Comparison of ENCODE assay signal across 2 cellular contexts in genomic region chr2:121805767-121806145, GRCh38.
TF ChIP-seq lines count a peak whose summit lies in the region.

No MANE protein-coding gene starts in this region.

TF ChIP-seq in HepG2, 621 proteins besides CTCF, POLR2A, EP300 and RAD21 (continued from another document):
- TF ChIP-seq ZNF639 (CRISPR knock-in tag; conservative IDR thresholded peaks at IDR 0.05) (no peak), ZNF788 (CRISPR knock-in tag; IDR thresholded peaks at IDR 0.05; ENCODE audit: borderline replicate concordance) (no peak), FOXA1 (IDR thresholded peaks at IDR 0.05) (no peak), FOXA1 (CRISPR knock-in tag; IDR thresholded peaks at IDR 0.05) (peak; percentile 20; the same call in 1 of the 2 replicates), ZNF343 (CRISPR knock-in tag; IDR thresholded peaks at IDR 0.05) (no peak), ZMYM4 (CRISPR knock-in tag; IDR thresholded peaks at IDR 0.05) (no peak), AGO2 (optimal IDR thresholded peaks at IDR 0.05; ENCODE audit: low read depth, low read length) (no peak), EED (CRISPR knock-in tag; IDR thresholded peaks at IDR 0.05) (no peak), GABPA (IDR thresholded peaks at IDR 0.05; ENCODE audit: low read depth, low read length) (no peak), GABPA (CRISPR knock-in tag; IDR thresholded peaks at IDR 0.05; ENCODE audit: low read depth) (peak; percentile 52), ZNF784 (CRISPR knock-in tag; IDR thresholded peaks at IDR 0.05; ENCODE audit: borderline replicate concordance) (no peak), PBX2 (CRISPR knock-in tag; IDR thresholded peaks at IDR 0.05) (0 out of 2 replicates have a peak, but pooled peaks have one; percentile 23), ZNF577 (CRISPR knock-in tag; IDR thresholded peaks at IDR 0.05; ENCODE audit: borderline replicate concordance, low read depth) (no peak), TFDP2 (CRISPR knock-in tag; IDR thresholded peaks at IDR 0.05) (no peak)

TF ChIP-seq in HEK293T, 16 proteins besides CTCF, POLR2A, EP300 and RAD21 (continued from another document):
- no peak for TF ChIP-seq LEF1 (IDR thresholded peaks at IDR 0.05; ENCODE audit: borderline replicate concordance)
- no peak for TF ChIP-seq FOXA1 (IDR thresholded peaks at IDR 0.05)
- no peak for TF ChIP-seq ELF4 (IDR thresholded peaks at IDR 0.05)
- TF ChIP-seq FOXK2 (IDR thresholded peaks at IDR 0.05), result no peak
- no peak for TF ChIP-seq ARNT (IDR thresholded peaks at IDR 0.05)
- no peak for TF ChIP-seq SP1 (IDR thresholded peaks at IDR 0.05)
- no peak for TF ChIP-seq NFRKB (IDR thresholded peaks at IDR 0.05)
- no peak for TF ChIP-seq PKNOX1 (IDR thresholded peaks at IDR 0.05)
- TF ChIP-seq HDGF (IDR thresholded peaks at IDR 0.05; ENCODE audit: borderline replicate concordance), result no peak
- TF ChIP-seq SUZ12 (IDR thresholded peaks at IDR 0.05), result no peak
- TF ChIP-seq FOXM1 (IDR thresholded peaks at IDR 0.05; ENCODE audit: borderline replicate concordance), result no peak
- TF ChIP-seq ZNF384 (IDR thresholded peaks at IDR 0.05), result no peak
- TF ChIP-seq CTBP1 (IDR thresholded peaks at IDR 0.05; ENCODE audit: borderline replicate concordance), result no peak
- no peak for TF ChIP-seq BHLHE40 (IDR thresholded peaks at IDR 0.05; ENCODE audit: borderline replicate concordance)
- TF ChIP-seq L3MBTL2 (conservative IDR thresholded peaks at IDR 0.05), result no peak
